Comparison of ENCODE assay signal across 12 cellular contexts in the genomic region with DNA sequence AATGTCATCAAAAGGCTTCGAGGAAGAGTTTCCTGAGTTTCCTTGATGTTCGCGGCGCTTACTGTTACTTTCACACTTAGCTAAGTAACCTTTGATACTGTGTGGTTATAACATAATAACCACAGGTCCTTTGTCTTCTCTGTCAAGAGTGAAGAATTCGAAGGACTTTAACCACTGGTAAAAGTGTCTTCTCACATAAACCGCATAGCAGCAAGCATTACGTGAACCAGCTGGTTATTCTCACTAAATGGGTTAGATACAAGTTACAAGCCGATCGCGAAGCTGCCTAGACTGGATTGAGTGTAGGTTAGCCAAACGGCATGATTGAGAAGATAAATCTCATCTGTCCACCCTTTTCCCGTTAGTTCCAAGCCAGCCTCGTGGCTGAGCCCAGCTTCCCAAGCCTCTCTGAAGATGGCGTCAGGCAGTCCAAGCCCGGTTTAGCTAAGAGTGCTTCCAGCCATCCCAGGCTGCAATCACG. TPM values are rescaled to one million over a fixed set of nuclear protein-coding genes. Genes with fewer than 3 reads are reported as not detected.
DNase-seq lines count a peak whose midpoint lies in the region; ATAC-seq and TF ChIP-seq lines count a peak whose summit lies in the region.
"Had no signal": no experiment of that assay in that cellular context is flagged by ENCODE, and none has a peak within 500 bp of the region (broad histone marks: within the 10 kb centered on the region; RNA-seq: fewer than 3 reads in every experiment).

No MANE protein-coding gene starts in this region.

- no peak for TF ChIP-seq CTCF in kidney epithelial cell (IDR thresholded peaks at IDR 0.05; ENCODE audit: insufficient read depth, low read length, poor library complexity, severe bottlenecking)
- no peak for TF ChIP-seq CTCF in transverse colon (IDR thresholded peaks at IDR 0.05)
- TF ChIP-seq CTCF in endodermal cell (conservative IDR thresholded peaks at IDR 0.05) = no peak

- peak overlapping the region in 1 of 4 donors; percentile 28 for H3K27ac ChIP-seq in transverse colon
- no peak overlapping the region for H3K27ac ChIP-seq in endodermal cell (ENCODE audit: low read depth, low read length)

- H3K4me3 Mint-ChIP-seq in activated T-cell treated with anti-CD3 and anti-CD28 coated beads, Interleukin-2, amount 50 U/mL, for 24 hours = no peak overlapping the region
- no peak overlapping the region for H3K4me3 Mint-ChIP-seq in endodermal cell

- H3K9me3 ChIP-seq in transverse colon (no peaks in the 10 kb centered on the region), endodermal cell (ENCODE audit: control insufficient read depth, low read length) (no peaks in the 10 kb centered on the region)

- intact Hi-C loops in transverse colon (cut with DNase I; ENCODE audit: low total_unique reads) = no loop called here

- H3K4me1 ChIP-seq in transverse colon (peaks cover 8 to 49% (median 15%) of the 10 kb centered on the region in 4 donors), endodermal cell (ENCODE audit: control insufficient read depth, insufficient read depth, low read length) (no peaks in the 10 kb centered on the region)

- H3K36me3 ChIP-seq in kidney epithelial cell (ENCODE audit: control insufficient read depth, insufficient read depth, low read length) (no peaks in the 10 kb centered on the region), transverse colon (no peaks in the 10 kb centered on the region), endodermal cell (ENCODE audit: control insufficient read depth, insufficient read depth, low read length) (no peaks in the 10 kb centered on the region)

- H3K27ac Mint-ChIP-seq in activated T-cell treated with anti-CD3 and anti-CD28 coated beads, Interleukin-2, amount 50 U/mL, for 24 hours = peak overlapping the region; percentile 75
- no peak overlapping the region for H3K27ac Mint-ChIP-seq in endodermal cell

- no peak for TF ChIP-seq POLR2A in transverse colon (IDR thresholded peaks at IDR 0.05)

- no peak for ATAC-seq in GM21360 (IDR thresholded peaks at IDR 0.05; ENCODE audit: unreplicated experiment)

- WGBS in transverse colon (ENCODE audit: low coverage in 1 of 2), 2 donors = 65 to 73% methylated on average over 3 to 16 of the region's 16 CpGs
- 95 to 96% methylated on average over 10 to 16 of the region's 16 CpGs for WGBS in endodermal cell (ENCODE audit: insufficient coverage in 1 of 2, insufficient read length in 1 of 2), 2 experiments

- H3K27me3 Mint-ChIP-seq in activated T-cell treated with anti-CD3 and anti-CD28 coated beads, Interleukin-2, amount 50 U/mL, for 24 hours = peaks cover 36% of the 10 kb centered on the region
- no peaks in the 10 kb centered on the region for H3K27me3 Mint-ChIP-seq in endodermal cell (ENCODE audit: insufficient read depth)

- DNase-seq in activated naive CD4-positive, alpha-beta T cell treated with Interleukin-2 at 50 U/mL for 16 hours = peak; percentile 25
- no peak for DNase-seq in activated naive CD4-positive, alpha-beta T cell treated with anti-CD3 and anti-CD28 coated beads, Interleukin-2, amount 50 U/mL, for 16 hours
- no peak for DNase-seq in activated T-cell treated with anti-CD3 and anti-CD28 coated beads, Interleukin-2, amount 50 U/mL, for 24 hours
- DNase-seq in kidney epithelial cell (ENCODE audit: low read depth) (peak; percentile 59), mucosa of gallbladder (ENCODE audit: low spot score) (no peak), transverse colon (no peak), endodermal cell (no peak)
- DNase-seq: hippocampal formation, MM.1S, substantia nigra, T1000 had no signal

- peaks cover 55% of the 10 kb centered on the region for H3K4me1 Mint-ChIP-seq in activated T-cell treated with anti-CD3 and anti-CD28 coated beads, Interleukin-2, amount 50 U/mL, for 24 hours (ENCODE audit: low read depth)
- H3K4me1 Mint-ChIP-seq in endodermal cell = no peaks in the 10 kb centered on the region

- H3K4me3 ChIP-seq in kidney epithelial cell (ENCODE audit: low read depth, low read length) = no peak overlapping the region
- no peak overlapping the region for H3K4me3 ChIP-seq in transverse colon
- no peak overlapping the region for H3K4me3 ChIP-seq in endodermal cell (ENCODE audit: low read length)

- H3K9ac ChIP-seq in endodermal cell (ENCODE audit: extremely low read depth, low read length, poor library complexity, severe bottlenecking) = no peak overlapping the region

- in situ Hi-C loops in transverse colon (cut with MboI; ENCODE audit: low pct_ligation_motif_present in 1 of 4, low pct_unique_long_range_greater_than_20kb in 1 of 4, low sequenced_read_pairs in 3 of 4) = no loop called here

- H3K27me3 ChIP-seq in kidney epithelial cell (ENCODE audit: control insufficient read depth, insufficient read depth, low read length) (no peaks in the 10 kb centered on the region), transverse colon (no peaks in the 10 kb centered on the region), endodermal cell (ENCODE audit: control insufficient read depth, insufficient read depth, low read length, poor library complexity, severe bottlenecking) (no peaks in the 10 kb centered on the region)

- no peaks in the 10 kb centered on the region for H3K36me3 Mint-ChIP-seq in activated T-cell treated with anti-CD3 and anti-CD28 coated beads, Interleukin-2, amount 50 U/mL, for 24 hours (ENCODE audit: low read depth)
- no peaks in the 10 kb centered on the region for H3K36me3 Mint-ChIP-seq in endodermal cell (ENCODE audit: low read depth)

- TF ChIP-seq EP300 in transverse colon (IDR thresholded peaks at IDR 0.05; ENCODE audit: low read depth) = no peak

- H3K9me3 Mint-ChIP-seq in activated T-cell treated with anti-CD3 and anti-CD28 coated beads, Interleukin-2, amount 50 U/mL, for 24 hours = no peaks in the 10 kb centered on the region
- H3K9me3 Mint-ChIP-seq in endodermal cell = no peaks in the 10 kb centered on the region

RNA-seq across cellular contexts. Expression of gene IFNGR2, which starts 18.3 kb away (rescaled TPM):
- total RNA-seq in kidney epithelial cell (64.1 and 66.5 TPM in 2 replicates), mucosa of gallbladder (61.3 TPM), transverse colon (100 to 1,000 TPM in 1 of 4 donors, 10 to 100 TPM in 3; 40.8 to 131 (median 76.6) TPM), endodermal cell (10 to 100 TPM; 41.9 to 55.1 TPM)
- 51.0 TPM for polyA plus RNA-seq in endodermal cell (2013, experiment 1 of 2)
- polyA plus RNA-seq in endodermal cell (2013, experiment 2 of 2) = 49.7 TPM

Comparison
In these comparisons a context has a peak if more than half of its experiments do, and no peak if none do; other contexts are left out.
1. DNase-seq: peak in activated naive CD4-positive, alpha-beta T cell treated with Interleukin-2 at 50 U/mL for 16 hours (single experiment) and kidney epithelial cell (single experiment); none in activated naive CD4-positive, alpha-beta T cell treated with anti-CD3 and anti-CD28 coated beads, Interleukin-2, amount 50 U/mL, for 16 hours (single experiment), activated T-cell treated with anti-CD3 and anti-CD28 coated beads, Interleukin-2, amount 50 U/mL, for 24 hours (single experiment), mucosa of gallbladder (single experiment), transverse colon (single experiment) and endodermal cell (single experiment).